In genomic region chr21:42747267-42747701, GRCh38 we compare ENCODE assay signal across 10 cellular contexts.
DNase-seq lines count a peak whose midpoint lies in the region; ATAC-seq, FAIRE-seq and TF ChIP-seq lines count a peak whose summit lies in the region.
"Had no signal": no experiment of that assay in that cellular context is flagged by ENCODE, and none has a peak within 500 bp of the region (broad histone marks: within the 10 kb centered on the region; RNA-seq: fewer than 3 reads in every experiment).

No MANE protein-coding gene starts in this region.

- H3K27me3 ChIP-seq in CD4-positive, CD25-positive, alpha-beta regulatory T cell (ENCODE audit: control insufficient read depth, insufficient read depth, low read length) = no peaks in the 10 kb centered on the region
- H3K27me3 ChIP-seq in Peyer's patch (no peaks in the 10 kb centered on the region), pancreas (no peaks in the 10 kb centered on the region)

- H3K9me3 ChIP-seq in CD4-positive, CD25-positive, alpha-beta regulatory T cell (ENCODE audit: control insufficient read depth in 2 of 2, low read length in 2 of 2) = peaks cover 0 to 4% of the 10 kb centered on the region in 2 experiments
- H3K9me3 ChIP-seq in Peyer's patch (no peaks in the 10 kb centered on the region), pancreas (no peaks in the 10 kb centered on the region)
- H3K9me3 ChIP-seq: Caco-2 had no signal

- peaks cover 30% of the 10 kb centered on the region for H3K4me1 ChIP-seq in CD4-positive, CD25-positive, alpha-beta regulatory T cell (ENCODE audit: control insufficient read depth, insufficient read depth, low read length, poor library complexity, severe bottlenecking)
- H3K4me1 ChIP-seq in Peyer's patch (peaks cover 0 to 28% (median 0%) of the 10 kb centered on the region in 4 donors), pancreas (peaks cover 0 to 8% (median 0%) of the 10 kb centered on the region in 3 donors)
- H3K4me1 ChIP-seq: Caco-2 had no signal

- H3K27ac Mint-ChIP-seq in CD4-positive, CD25-positive, alpha-beta regulatory T cell = peak overlapping the region; percentile 99
- H3K27ac Mint-ChIP-seq in effector memory CD8-positive, alpha-beta T cell = peak overlapping the region; percentile 93 to 97

- WGBS in pancreas, 2 donors = 62 to 75% methylated on average over 10 of the region's 10 CpGs

- H3K27me3 Mint-ChIP-seq in CD4-positive, CD25-positive, alpha-beta regulatory T cell = no peaks in the 10 kb centered on the region
- H3K27me3 Mint-ChIP-seq in effector memory CD8-positive, alpha-beta T cell = no peaks in the 10 kb centered on the region

- H3K36me3 Mint-ChIP-seq in CD4-positive, CD25-positive, alpha-beta regulatory T cell = peaks cover 9% of the 10 kb centered on the region
- H3K36me3 Mint-ChIP-seq in effector memory CD8-positive, alpha-beta T cell (ENCODE audit: insufficient read depth) = no peaks in the 10 kb centered on the region

- peak overlapping the region; percentile 53 for H3K4me3 ChIP-seq in CD4-positive, CD25-positive, alpha-beta regulatory T cell (ENCODE audit: low read depth, low read length)
- H3K4me3 ChIP-seq in Peyer's patch = no peak overlapping the region
- no peak overlapping the region for H3K4me3 ChIP-seq in pancreas

- H3K9me3 Mint-ChIP-seq in CD4-positive, CD25-positive, alpha-beta regulatory T cell = peaks cover 0 to 2% (median 0%) of the 10 kb centered on the region in 7 donors
- no peaks in the 10 kb centered on the region for H3K9me3 Mint-ChIP-seq in effector memory CD8-positive, alpha-beta T cell

- H3K27ac ChIP-seq in CD4-positive, CD25-positive, alpha-beta regulatory T cell (ENCODE audit: insufficient read depth, low read length, poor library complexity, severe bottlenecking) = peak overlapping the region; percentile 77
- H3K27ac ChIP-seq in Peyer's patch (peak overlapping the region; percentile 55 to 69 (median 66)), pancreas (peak overlapping the region in 3 of 4 donors; percentile 28 to 62 (median 61))

- no peak for TF ChIP-seq POLR2A in Peyer's patch (IDR thresholded peaks at IDR 0.05)

- ATAC-seq in CD4-positive, CD25-positive, alpha-beta regulatory T cell (ENCODE audit: low read depth in 2 of 2) = no peak
- peak; percentile 4 for ATAC-seq in effector memory CD8-positive, alpha-beta T cell (replicated peaks)
- ATAC-seq in pancreas (peak in 2 of 4 donors; percentile 19 to 20), HG03442 (IDR thresholded peaks at IDR 0.05; ENCODE audit: unreplicated experiment) (no peak), GM18858 (IDR thresholded peaks at IDR 0.05; ENCODE audit: unreplicated experiment) (no peak)

- intact Hi-C loops in pancreas (cut with DNase I) = no loop called here

- H3K4me1 Mint-ChIP-seq in CD4-positive, CD25-positive, alpha-beta regulatory T cell = peaks cover 7 to 38% (median 20%) of the 10 kb centered on the region in 4 donors
- peaks cover 13 to 15% of the 10 kb centered on the region in 2 donors for H3K4me1 Mint-ChIP-seq in effector memory CD8-positive, alpha-beta T cell (ENCODE audit: low read depth in 2 of 2)

- H3K36me3 ChIP-seq in CD4-positive, CD25-positive, alpha-beta regulatory T cell (ENCODE audit: control insufficient read depth, insufficient read depth, low read length) = no peaks in the 10 kb centered on the region
- H3K36me3 ChIP-seq in Peyer's patch = peaks cover 0 to 61% (median 0%) of the 10 kb centered on the region in 3 donors
- H3K36me3 ChIP-seq in pancreas = no peaks in the 10 kb centered on the region

- no peak for FAIRE-seq in pancreas (lab: Jason Lieb, UNC)
- FAIRE-seq: urothelium cell line had no signal

- peak overlapping the region; percentile 10 to 85 (median 82) for H3K4me3 Mint-ChIP-seq in CD4-positive, CD25-positive, alpha-beta regulatory T cell
- H3K4me3 Mint-ChIP-seq in effector memory CD8-positive, alpha-beta T cell = peak overlapping the region; percentile 76 to 80

- TF ChIP-seq CTCF in Peyer's patch (IDR thresholded peaks at IDR 0.05) (no peak), pancreas (IDR thresholded peaks at IDR 0.05) (no peak)

- no peak for DNase-seq in CD4-positive, CD25-positive, alpha-beta regulatory T cell
- peak in 1 of 3 donors; percentile 49 for DNase-seq in Peyer's patch
- DNase-seq in effector memory CD8-positive, alpha-beta T cell = no peak
- no peak for DNase-seq in pancreas
- DNase-seq in NCI-H446 (lab: John Stamatoyannopoulos, UW) = no peak
- DNase-seq in DMS53 treated with DMSO at 0.1 percent for 48 hours (lab: John Stamatoyannopoulos, UW; ENCODE audit: unreplicated experiment) = no peak
- DNase-seq: Caco-2 had no signal
